Comparison of ENCODE assay signal across 8 cellular contexts in the genomic region with DNA sequence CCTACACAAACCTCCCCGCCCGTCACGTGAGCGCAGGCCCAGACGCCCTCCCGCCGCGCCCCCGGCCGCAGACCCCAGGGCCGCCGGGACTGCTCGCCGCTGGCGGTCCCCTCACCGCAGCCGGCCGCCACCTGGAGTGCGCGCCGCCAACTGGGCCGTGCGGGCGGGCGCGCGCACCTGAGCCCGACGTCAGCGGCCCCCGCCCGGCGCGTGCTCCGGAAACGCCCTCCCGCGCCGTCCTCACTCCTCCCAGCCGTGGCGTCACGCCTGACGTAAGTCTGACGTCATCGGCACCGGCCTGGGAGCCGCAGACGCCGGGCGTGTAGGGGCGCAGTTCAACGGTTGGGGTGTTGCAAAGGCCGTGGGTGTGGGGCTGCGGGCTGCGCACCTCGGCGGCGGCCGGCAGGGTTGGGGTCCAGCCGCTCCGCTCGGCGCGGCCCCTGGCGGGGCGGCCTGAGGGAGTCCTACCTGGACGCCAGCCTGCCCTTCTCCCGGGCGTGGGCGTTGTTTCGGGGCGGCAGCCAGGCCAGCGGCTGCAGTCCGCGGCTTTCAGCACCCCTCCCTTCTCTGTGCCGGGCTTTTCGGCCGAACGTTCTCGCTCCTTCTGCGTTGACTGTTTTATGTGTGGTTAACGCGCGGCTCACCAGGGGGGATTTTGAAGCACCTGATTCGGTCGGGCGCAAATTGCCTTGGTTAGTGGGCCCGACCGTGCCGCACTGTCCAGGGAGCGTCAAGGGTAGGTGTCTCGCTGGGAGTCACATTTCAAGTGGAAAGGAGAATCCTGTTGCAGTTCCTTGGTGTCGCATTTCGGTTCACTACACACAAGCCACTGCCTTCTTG. TPM values are rescaled to one million over a fixed set of nuclear protein-coding genes. Genes with fewer than 3 reads are reported as not detected.
DNase-seq lines count a peak whose midpoint lies in the region; ATAC-seq lines count a peak whose summit lies in the region.

JOSD1 (minus strand) TSS at position 155 of the 840 bp plus-strand sequence. CDS start 956 bp downstream, outside the sequence.

- CTCF ChIA-PET in activated CD8-positive, alpha-beta memory T cell treated with anti-CD3 and anti-CD28 coated beads, Interleukin-2, amount 10 ng/mL, durations not matched to agents 7 days and 5 days (lab: Charles Lee) = no interaction called here

- H3K4me3 Mint-ChIP-seq in activated CD8-positive, alpha-beta memory T cell treated with anti-CD3 and anti-CD28 coated beads, Interleukin-2, amount 10 ng/mL, durations not matched to agents 7 days and 5 days = peak within 1 kb of the TSS; percentile 82
- H3K4me3 Mint-ChIP-seq in effector memory CD8-positive, alpha-beta T cell = peak within 1 kb of the TSS; percentile 79 to 90
- H3K4me3 Mint-ChIP-seq in memory B cell = peak within 1 kb of the TSS; percentile 95

- H3K4me1 Mint-ChIP-seq in activated CD8-positive, alpha-beta memory T cell treated with anti-CD3 and anti-CD28 coated beads, Interleukin-2, amount 10 ng/mL, durations not matched to agents 7 days and 5 days = peaks cover 55% of the 10 kb centered on the region
- H3K4me1 Mint-ChIP-seq in effector memory CD8-positive, alpha-beta T cell (ENCODE audit: low read depth in 2 of 2) = peaks cover 41 to 47% of the 10 kb centered on the region in 2 donors
- peaks cover 45% of the 10 kb centered on the region for H3K4me1 Mint-ChIP-seq in memory B cell

- no peaks in the 10 kb centered on the region for H3K9me3 Mint-ChIP-seq in activated CD8-positive, alpha-beta memory T cell treated with anti-CD3 and anti-CD28 coated beads, Interleukin-2, amount 10 ng/mL, durations not matched to agents 7 days and 5 days (ENCODE audit: low read depth)
- no peaks in the 10 kb centered on the region for H3K9me3 Mint-ChIP-seq in effector memory CD8-positive, alpha-beta T cell
- H3K9me3 Mint-ChIP-seq in memory B cell = no peaks in the 10 kb centered on the region

- no peaks in the 10 kb centered on the region for H3K27me3 Mint-ChIP-seq in activated CD8-positive, alpha-beta memory T cell treated with anti-CD3 and anti-CD28 coated beads, Interleukin-2, amount 10 ng/mL, durations not matched to agents 7 days and 5 days
- H3K27me3 Mint-ChIP-seq in effector memory CD8-positive, alpha-beta T cell = no peaks in the 10 kb centered on the region
- H3K27me3 Mint-ChIP-seq in memory B cell = no peaks in the 10 kb centered on the region

- H3K36me3 Mint-ChIP-seq in activated CD8-positive, alpha-beta memory T cell treated with anti-CD3 and anti-CD28 coated beads, Interleukin-2, amount 10 ng/mL, durations not matched to agents 7 days and 5 days = peaks cover 35% of the 10 kb centered on the region
- peaks cover 48% of the 10 kb centered on the region for H3K36me3 Mint-ChIP-seq in effector memory CD8-positive, alpha-beta T cell (ENCODE audit: insufficient read depth)
- peaks cover 7% of the 10 kb centered on the region for H3K36me3 Mint-ChIP-seq in memory B cell

- DNase-seq in CD1c-positive myeloid dendritic cell (ENCODE audit: extremely low spot score) (peak; percentile 98), HT1080 (ENCODE audit: low read depth) (peak; percentile 87), NOMO-1 treated with DMSO at 0.1 percent for 48 hours (lab: John Stamatoyannopoulos, UW; ENCODE audit: unreplicated experiment) (peak; percentile 72), memory B cell (ENCODE audit: low spot score in 2 of 2) (peak; percentile 100)
- peak; percentile 98 for DNase-seq in activated CD8-positive, alpha-beta memory T cell treated with anti-CD3 and anti-CD28 coated beads, Interleukin-2, amount 10 ng/mL, durations not matched to agents 7 days and 5 days
- peak; percentile 99 to 100 (median 99) for DNase-seq in effector memory CD8-positive, alpha-beta T cell
- peak; percentile 97 for DNase-seq in stimulated activated CD8-positive, alpha-beta memory T cell treated with anti-CD3 and anti-CD28 coated beads, Interleukin-12 subunit alpha, Interleukin-12 subunit beta, amount 100 ng/mL, for 1 hour (ENCODE audit: low read depth)

- ATAC-seq in GM19455 (IDR thresholded peaks at IDR 0.05; ENCODE audit: unreplicated experiment) (peak; percentile 30), memory B cell (ENCODE audit: low read depth) (peak; percentile 61)
- ATAC-seq in activated CD8-positive, alpha-beta memory T cell treated with anti-CD3 and anti-CD28 coated beads, Interleukin-2, amount 10 ng/mL, durations not matched to agents 7 days and 5 days = peak; percentile 40
- ATAC-seq in effector memory CD8-positive, alpha-beta T cell (replicated peaks) = peak; percentile 54

- peak within 1 kb of the TSS; percentile 99 for H3K27ac Mint-ChIP-seq in activated CD8-positive, alpha-beta memory T cell treated with anti-CD3 and anti-CD28 coated beads, Interleukin-2, amount 10 ng/mL, durations not matched to agents 7 days and 5 days
- peak within 1 kb of the TSS; percentile 95 to 98 for H3K27ac Mint-ChIP-seq in effector memory CD8-positive, alpha-beta T cell
- peak within 1 kb of the TSS; percentile 99 for H3K27ac Mint-ChIP-seq in memory B cell

RNA-seq across cellular contexts. Expression of gene JOSD1, which starts in this region (rescaled TPM):
- total RNA-seq in HT1080 (2014; rRNA removed; shearing (Covaris generic)) = 47.1 and 57.2 TPM in 2 replicates
- polyA plus RNA-seq in HT1080 (2015; cell fraction: cytosol; rRNA removed) = 50.7 and 52.2 TPM in 2 replicates
- polyA plus RNA-seq in HT1080 (2015; cell fraction: nucleus; rRNA removed) = 31.1 and 39.8 TPM in 2 replicates
- total RNA-seq in activated CD8-positive, alpha-beta memory T cell treated with anti-CD3 and anti-CD28 coated beads, Interleukin-2, amount 10 ng/mL, durations not matched to agents 7 days and 5 days = 10 to 100 TPM; 74.0 to 77.0 TPM

Comparison
In these comparisons a context has a peak if more than half of its experiments do, and no peak if none do; other contexts are left out.
1. Peak in every context shown above with its lines: DNase-seq and ATAC-seq.